Comparison of ENCODE assay signal across 16 cellular contexts in genomic region chr9:12694013-12694412, GRCh38. TPM values are rescaled to one million over a fixed set of nuclear protein-coding genes. Genes with fewer than 3 reads are reported as not detected.
A peak's percentile ranks its signal among the peaks of the same experiment; 100 is the strongest.
DNase-seq lines count a peak whose midpoint lies in the region; ATAC-seq and TF ChIP-seq lines count a peak whose summit lies in the region.
"Had no signal": no experiment of that assay in that cellular context is flagged by ENCODE, and none has a peak within 500 bp of the region (broad histone marks: within the 10 kb centered on the region; RNA-seq: fewer than 3 reads in every experiment).

No MANE protein-coding gene starts in this region.

- DNase-seq in right cardiac atrium, result peak in 2 of 3 donors; percentile 5 to 30
- no peak for DNase-seq in right atrium auricular region (ENCODE audit: low spot score)
- DNase-seq in glutamatergic neuron, result peak; percentile 14
- no peak for DNase-seq in neuronal stem cell (ENCODE audit: low spot score)
- DNase-seq in spleen, result peak; percentile 49
- no peak for DNase-seq in AML-193 (lab: John Stamatoyannopoulos, UW)
- DNase-seq in activated T-cell treated with anti-CD3 and anti-CD28 coated beads for 4 hours, result no peak
- DNase-seq in type B pancreatic cell (ENCODE audit: extremely low spot score, unreplicated experiment), result no peak
- DNase-seq: 8988T; Calu3; CD4-positive, alpha-beta T cell; DMS 273 treated with DMSO at 0.1 percent for 48 hours; GM23248 had no signal

- ATAC-seq in right cardiac atrium, result no peak

- H3K4me3 ChIP-seq in right cardiac atrium (ENCODE audit: low read length), result no peak overlapping the region
- no peak overlapping the region for H3K4me3 ChIP-seq in right atrium auricular region
- H3K4me3 ChIP-seq in neuronal stem cell (ENCODE audit: low read length in 2 of 2), result peak overlapping the region in 1 of 2 donors; percentile 63
- H3K4me3 ChIP-seq in spleen, result no peak overlapping the region
- H3K4me3 ChIP-seq: BLaER1 treated with 17β-estradiol and CSF1 and Interleukin-3, amounts not matched to agents 10 nM and 100 nM; GM23248; HAP-1 had no signal

- H3K4me1 Mint-ChIP-seq in glutamatergic neuron (ENCODE audit: low read depth, unreplicated experiment) (peaks cover 18% of the 10 kb centered on the region), type B pancreatic cell (ENCODE audit: unreplicated experiment) (peaks cover 11% of the 10 kb centered on the region)

- H2BK12ac ChIP-seq in neuronal stem cell (ENCODE audit: low read length), result no peak overlapping the region

- no peak overlapping the region for H3K9ac ChIP-seq in neuronal stem cell (ENCODE audit: low read depth, low read length, poor library complexity)
- H3K9ac ChIP-seq: BLaER1 treated with 17β-estradiol and CSF1 and Interleukin-3, amounts not matched to agents 10 nM and 100 nM; GM23248 had no signal

- no peak for TF ChIP-seq POLR2A in spleen (IDR thresholded peaks at IDR 0.05)

- peak overlapping the region; percentile 20 for H3K23ac ChIP-seq in neuronal stem cell (ENCODE audit: low read depth, low read length, poor library complexity)

- intact Hi-C loops in right cardiac atrium (cut with DNase I), result no loop called here
- intact Hi-C loops in spleen (cut with DNase I; ENCODE audit: low total_unique reads), result no loop called here

- H3K36me3 Mint-ChIP-seq in glutamatergic neuron (ENCODE audit: unreplicated experiment) (no peaks in the 10 kb centered on the region), type B pancreatic cell (no peaks in the 10 kb centered on the region)

- no peak overlapping the region for H2BK120ac ChIP-seq in neuronal stem cell (ENCODE audit: low read depth, low read length)

- H3K27me3 Mint-ChIP-seq in glutamatergic neuron (ENCODE audit: unreplicated experiment) (no peaks in the 10 kb centered on the region), type B pancreatic cell (no peaks in the 10 kb centered on the region)
- H3K27me3 Mint-ChIP-seq: CD4-positive, alpha-beta T cell had no signal

- H2AK5ac ChIP-seq in neuronal stem cell (ENCODE audit: low read depth, low read length), result no peak overlapping the region

- peak overlapping the region; percentile 48 for H3K18ac ChIP-seq in neuronal stem cell (ENCODE audit: low read length)

- H2BK5ac ChIP-seq in neuronal stem cell (ENCODE audit: low read length), result no peak overlapping the region

- H3K27me3 ChIP-seq in right cardiac atrium (ENCODE audit: control insufficient read depth, insufficient read depth), result no peaks in the 10 kb centered on the region
- no peaks in the 10 kb centered on the region for H3K27me3 ChIP-seq in right atrium auricular region
- no peaks in the 10 kb centered on the region for H3K27me3 ChIP-seq in neuronal stem cell (ENCODE audit: control insufficient read depth in 3 of 3, insufficient read depth in 3 of 3, low read depth in 1 of 3, low read length in 3 of 3)
- no peaks in the 10 kb centered on the region for H3K27me3 ChIP-seq in spleen (replicated peaks in 1 of 7)
- H3K27me3 ChIP-seq: BLaER1 treated with 17β-estradiol and CSF1 and Interleukin-3, amounts not matched to agents 10 nM and 100 nM had no signal

- H3K36me3 ChIP-seq in right atrium auricular region (no peaks in the 10 kb centered on the region), neuronal stem cell (replicated peaks in 1 of 2; ENCODE audit: control insufficient read depth in 2 of 2, insufficient read depth in 2 of 2, low read length in 2 of 2) (no peaks in the 10 kb centered on the region), spleen (no peaks in the 10 kb centered on the region)
- H3K36me3 ChIP-seq: BLaER1 treated with 17β-estradiol and CSF1 and Interleukin-3, amounts not matched to agents 10 nM and 100 nM; HAP-1 had no signal

- H2AFZ ChIP-seq in neuronal stem cell (ENCODE audit: low read length), result peak overlapping the region; percentile 47
- H2AFZ ChIP-seq: GM23248 had no signal

- H3K4me3 Mint-ChIP-seq in glutamatergic neuron (ENCODE audit: unreplicated experiment) (no peak overlapping the region), type B pancreatic cell (no peak overlapping the region)
- H3K4me3 Mint-ChIP-seq: CD4-positive, alpha-beta T cell had no signal

- no peak overlapping the region for H4K8ac ChIP-seq in neuronal stem cell (ENCODE audit: low read depth, low read length)

- no peak overlapping the region for H3K4ac ChIP-seq in neuronal stem cell (ENCODE audit: low read length)

- H3K4me1 ChIP-seq in right cardiac atrium (ENCODE audit: control insufficient read depth, insufficient read depth, low read length), result no peaks in the 10 kb centered on the region
- H3K4me1 ChIP-seq in right atrium auricular region, result no peaks in the 10 kb centered on the region
- peaks cover 0 to 3% of the 10 kb centered on the region in 2 donors for H3K4me1 ChIP-seq in neuronal stem cell (ENCODE audit: control insufficient read depth in 2 of 2, insufficient read depth in 1 of 2, low read depth in 1 of 2, low read length in 2 of 2)
- no peaks in the 10 kb centered on the region for H3K4me1 ChIP-seq in spleen

- TF ChIP-seq CTCF in right atrium auricular region (IDR thresholded peaks at IDR 0.05) (no peak), glutamatergic neuron (IDR thresholded peaks at IDR 0.05; ENCODE audit: partially characterized antibody, unreplicated experiment) (no peak), spleen (IDR thresholded peaks at IDR 0.05 in 8 of 11, conservative IDR thresholded peaks at IDR 0.05 in 3 of 11) (no peak), type B pancreatic cell (conservative IDR thresholded peaks at IDR 0.05) (no peak)

- H3K27ac Mint-ChIP-seq in glutamatergic neuron (ENCODE audit: unreplicated experiment), result no peak overlapping the region
- no peak overlapping the region for H3K27ac Mint-ChIP-seq in type B pancreatic cell
- H3K27ac Mint-ChIP-seq: CD4-positive, alpha-beta T cell had no signal

- WGBS in right cardiac atrium, result 94% methylated on average over 8 of the region's 8 CpGs
- no CpG with 5 or more reads among the region's 8 CpGs for WGBS in neuronal stem cell (ENCODE audit: extremely low coverage in 2 of 2, insufficient read length in 2 of 2, insufficient replicate concordance in 1 of 2), 2 donors
- 89 to 96% (median 93%) methylated on average over 7 to 8 of the region's 8 CpGs for WGBS in spleen, 5 donors

- no peak overlapping the region for H3K27ac ChIP-seq in right cardiac atrium (ENCODE audit: low read length)
- H3K27ac ChIP-seq in right atrium auricular region, result no peak overlapping the region
- H3K27ac ChIP-seq in neuronal stem cell (replicated peaks; ENCODE audit: low read length), result no peak overlapping the region
- no peak overlapping the region for H3K27ac ChIP-seq in spleen
- H3K27ac ChIP-seq: BLaER1 treated with 17β-estradiol and CSF1 and Interleukin-3, amounts not matched to agents 10 nM and 100 nM; GM23248 had no signal

- no peaks in the 10 kb centered on the region for H3K79me1 ChIP-seq in neuronal stem cell (ENCODE audit: low read depth, low read length)

- no peak overlapping the region for H2BK15ac ChIP-seq in neuronal stem cell (ENCODE audit: low read length)

- H3K9me3 Mint-ChIP-seq in glutamatergic neuron (ENCODE audit: unreplicated experiment) (no peaks in the 10 kb centered on the region), type B pancreatic cell (no peaks in the 10 kb centered on the region)

- no peak overlapping the region for H3K14ac ChIP-seq in neuronal stem cell (ENCODE audit: low read length)

- H3K4me2 ChIP-seq in neuronal stem cell (ENCODE audit: insufficient read depth, low read length, poor library complexity, severe bottlenecking), result no peak overlapping the region
- H3K4me2 ChIP-seq: BLaER1 treated with 17β-estradiol and CSF1 and Interleukin-3, amounts not matched to agents 10 nM and 100 nM had no signal

- H4K91ac ChIP-seq in neuronal stem cell (ENCODE audit: low read depth, low read length, poor library complexity), result no peak overlapping the region

- no peaks in the 10 kb centered on the region for H3K9me3 ChIP-seq in right cardiac atrium (ENCODE audit: control insufficient read depth, low read length)
- H3K9me3 ChIP-seq in right atrium auricular region, result no peaks in the 10 kb centered on the region
- H3K9me3 ChIP-seq in neuronal stem cell (replicated peaks in 1 of 2; ENCODE audit: control insufficient read depth in 2 of 2, insufficient read depth in 1 of 2, low read depth in 1 of 2, low read length in 2 of 2), result no peaks in the 10 kb centered on the region
- peaks cover 0 to 4% (median 0%) of the 10 kb centered on the region in 8 donors for H3K9me3 ChIP-seq in spleen
- H3K9me3 ChIP-seq: BLaER1 treated with 17β-estradiol and CSF1 and Interleukin-3, amounts not matched to agents 10 nM and 100 nM; HAP-1 had no signal

RNA-seq across cellular contexts. Expression of gene TYRP1, which starts 0.8 kb away (rescaled TPM):
- total RNA-seq in right cardiac atrium (10 to 100 TPM; 30.2 to 62.1 (median 35.5) TPM), right atrium auricular region (10 to 100 TPM; 25.1 to 35.6 TPM), glutamatergic neuron (ENCODE audit: unreplicated experiment) (not detected), spleen (not detected), type B pancreatic cell (ENCODE audit: low replicate concordance) (86.2 TPM in 1 of 2 replicates, not detected in the other)
- polyA plus RNA-seq in right cardiac atrium (15.3 TPM), spleen (not detected)
- polyA plus RNA-seq in neuronal stem cell (2013, experiment 1 of 2), result 0.08 TPM
- polyA plus RNA-seq in neuronal stem cell (2013, experiment 2 of 2), result 0.06 TPM
- total RNA-seq: Calu3; CD4-positive, alpha-beta T cell; GM23248; HT-29 had no signal
- polyA plus RNA-seq: GM23248 had no signal

Comparison
In these comparisons a context has a peak if more than half of its experiments do, and no peak if none do; other contexts are left out.
1. DNase-seq: peak in right cardiac atrium (2 of 3), glutamatergic neuron (single experiment) and spleen (single experiment); none in right atrium auricular region (single experiment), neuronal stem cell (single experiment), AML-193 (0 of 2), activated T-cell treated with anti-CD3 and anti-CD28 coated beads for 4 hours (single experiment) and type B pancreatic cell (single experiment).